ENCODE assay signal across 1 cellular context in the genomic region with DNA sequence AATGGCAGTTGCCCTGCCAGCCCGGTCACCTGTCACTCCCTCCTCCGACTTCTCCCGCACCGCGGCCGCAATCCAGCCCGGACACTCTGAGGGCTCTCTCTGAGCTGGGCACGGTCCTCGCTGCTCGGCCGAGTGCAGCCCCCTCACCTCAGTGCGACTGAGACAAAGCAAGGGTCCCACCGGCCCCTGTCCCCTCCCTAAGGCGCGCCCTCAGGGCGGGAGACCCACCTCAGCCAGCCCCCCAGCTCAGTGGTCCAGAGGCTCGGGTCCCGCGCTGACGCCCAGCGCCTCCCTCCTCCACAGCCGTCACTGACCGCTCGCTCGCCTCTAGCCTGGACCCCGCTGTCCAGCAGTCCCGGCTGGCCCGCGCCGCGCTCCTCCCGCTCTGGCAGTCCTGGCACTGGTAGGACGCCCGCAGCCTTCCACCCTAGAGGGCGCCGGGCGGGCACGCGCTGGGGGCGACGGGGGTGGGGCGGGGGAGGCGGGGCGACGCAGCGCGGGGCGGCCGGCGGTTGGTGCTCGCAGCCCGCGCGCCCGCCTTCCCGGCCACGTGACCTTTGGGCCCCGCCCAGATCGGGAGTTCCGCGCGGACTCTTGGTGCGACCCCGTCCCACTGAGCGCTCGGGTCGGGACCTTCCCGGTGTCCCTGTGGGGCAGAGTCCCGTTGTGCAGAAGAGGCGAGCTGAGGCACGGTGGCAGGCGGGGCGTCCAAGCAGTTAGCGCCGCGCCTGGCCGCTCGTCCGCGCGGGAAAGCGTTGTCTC.
TF ChIP-seq lines count a peak whose summit lies in the region.

No MANE protein-coding gene starts in this region.

TF ChIP-seq in GM23338, 12 proteins besides CTCF, POLR2A, EP300 and RAD21 (continued from another document):
- no peak for TF ChIP-seq ZNF331 (CRISPR knock-in tag; IDR thresholded peaks at IDR 0.05; ENCODE audit: low read depth)
- no peak for TF ChIP-seq ZNF114 (CRISPR knock-in tag; IDR thresholded peaks at IDR 0.05)
- no peak for TF ChIP-seq CREB1 (CRISPR knock-in tag; IDR thresholded peaks at IDR 0.05; ENCODE audit: low read depth)
- TF ChIP-seq, protein P1, sequence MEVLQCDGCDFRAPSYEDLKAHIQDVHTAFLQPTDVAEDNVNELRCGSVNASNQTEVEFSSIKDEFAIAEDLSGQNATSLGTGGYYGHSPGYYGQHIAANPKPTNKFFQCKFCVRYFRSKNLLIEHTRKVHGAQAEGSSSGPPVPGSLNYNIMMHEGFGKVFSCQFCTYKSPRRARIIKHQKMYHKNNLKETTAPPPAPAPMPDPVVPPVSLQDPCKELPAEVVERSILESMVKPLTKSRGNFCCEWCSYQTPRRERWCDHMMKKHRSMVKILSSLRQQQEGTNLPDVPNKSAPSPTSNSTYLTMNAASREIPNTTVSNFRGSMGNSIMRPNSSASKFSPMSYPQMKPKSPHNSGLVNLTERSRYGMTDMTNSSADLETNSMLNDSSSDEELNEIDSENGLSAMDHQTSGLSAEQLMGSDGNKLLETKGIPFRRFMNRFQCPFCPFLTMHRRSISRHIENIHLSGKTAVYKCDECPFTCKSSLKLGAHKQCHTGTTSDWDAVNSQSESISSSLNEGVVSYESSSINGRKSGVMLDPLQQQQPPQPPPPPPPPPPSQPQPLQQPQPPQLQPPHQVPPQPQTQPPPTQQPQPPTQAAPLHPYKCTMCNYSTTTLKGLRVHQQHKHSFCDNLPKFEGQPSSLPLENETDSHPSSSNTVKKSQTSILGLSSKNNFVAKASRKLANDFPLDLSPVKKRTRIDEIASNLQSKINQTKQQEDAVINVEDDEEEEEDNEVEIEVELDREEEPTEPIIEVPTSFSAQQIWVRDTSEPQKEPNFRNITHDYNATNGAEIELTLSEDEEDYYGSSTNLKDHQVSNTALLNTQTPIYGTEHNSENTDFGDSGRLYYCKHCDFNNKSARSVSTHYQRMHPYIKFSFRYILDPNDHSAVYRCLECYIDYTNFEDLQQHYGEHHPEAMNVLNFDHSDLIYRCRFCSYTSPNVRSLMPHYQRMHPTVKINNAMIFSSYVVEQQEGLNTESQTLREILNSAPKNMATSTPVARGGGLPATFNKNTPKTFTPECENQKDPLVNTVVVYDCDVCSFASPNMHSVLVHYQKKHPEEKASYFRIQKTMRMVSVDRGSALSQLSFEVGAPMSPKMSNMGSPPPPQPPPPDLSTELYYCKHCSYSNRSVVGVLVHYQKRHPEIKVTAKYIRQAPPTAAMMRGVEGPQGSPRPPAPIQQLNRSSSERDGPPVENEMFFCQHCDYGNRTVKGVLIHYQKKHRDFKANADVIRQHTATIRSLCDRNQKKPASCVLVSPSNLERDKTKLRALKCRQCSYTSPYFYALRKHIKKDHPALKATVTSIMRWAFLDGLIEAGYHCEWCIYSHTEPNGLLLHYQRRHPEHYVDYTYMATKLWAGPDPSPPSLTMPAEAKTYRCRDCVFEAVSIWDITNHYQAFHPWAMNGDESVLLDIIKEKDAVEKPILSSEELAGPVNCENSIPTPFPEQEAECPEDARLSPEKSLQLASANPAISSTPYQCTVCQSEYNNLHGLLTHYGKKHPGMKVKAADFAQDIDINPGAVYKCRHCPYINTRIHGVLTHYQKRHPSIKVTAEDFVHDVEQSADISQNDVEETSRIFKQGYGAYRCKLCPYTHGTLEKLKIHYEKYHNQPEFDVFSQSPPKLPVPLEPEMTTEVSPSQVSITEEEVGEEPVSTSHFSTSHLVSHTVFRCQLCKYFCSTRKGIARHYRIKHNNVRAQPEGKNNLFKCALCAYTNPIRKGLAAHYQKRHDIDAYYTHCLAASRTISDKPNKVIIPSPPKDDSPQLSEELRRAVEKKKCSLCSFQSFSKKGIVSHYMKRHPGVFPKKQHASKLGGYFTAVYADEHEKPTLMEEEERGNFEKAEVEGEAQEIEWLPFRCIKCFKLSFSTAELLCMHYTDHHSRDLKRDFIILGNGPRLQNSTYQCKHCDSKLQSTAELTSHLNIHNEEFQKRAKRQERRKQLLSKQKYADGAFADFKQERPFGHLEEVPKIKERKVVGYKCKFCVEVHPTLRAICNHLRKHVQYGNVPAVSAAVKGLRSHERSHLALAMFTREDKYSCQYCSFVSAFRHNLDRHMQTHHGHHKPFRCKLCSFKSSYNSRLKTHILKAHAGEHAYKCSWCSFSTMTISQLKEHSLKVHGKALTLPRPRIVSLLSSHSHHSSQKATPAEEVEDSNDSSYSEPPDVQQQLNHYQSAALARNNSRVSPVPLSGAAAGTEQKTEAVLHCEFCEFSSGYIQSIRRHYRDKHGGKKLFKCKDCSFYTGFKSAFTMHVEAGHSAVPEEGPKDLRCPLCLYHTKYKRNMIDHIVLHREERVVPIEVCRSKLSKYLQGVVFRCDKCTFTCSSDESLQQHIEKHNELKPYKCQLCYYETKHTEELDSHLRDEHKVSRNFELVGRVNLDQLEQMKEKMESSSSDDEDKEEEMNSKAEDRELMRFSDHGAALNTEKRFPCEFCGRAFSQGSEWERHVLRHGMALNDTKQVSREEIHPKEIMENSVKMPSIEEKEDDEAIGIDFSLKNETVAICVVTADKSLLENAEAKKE (CRISPR knock-in tag; IDR thresholded peaks at IDR 0.05) = no peak
- TF ChIP-seq, protein P2, sequence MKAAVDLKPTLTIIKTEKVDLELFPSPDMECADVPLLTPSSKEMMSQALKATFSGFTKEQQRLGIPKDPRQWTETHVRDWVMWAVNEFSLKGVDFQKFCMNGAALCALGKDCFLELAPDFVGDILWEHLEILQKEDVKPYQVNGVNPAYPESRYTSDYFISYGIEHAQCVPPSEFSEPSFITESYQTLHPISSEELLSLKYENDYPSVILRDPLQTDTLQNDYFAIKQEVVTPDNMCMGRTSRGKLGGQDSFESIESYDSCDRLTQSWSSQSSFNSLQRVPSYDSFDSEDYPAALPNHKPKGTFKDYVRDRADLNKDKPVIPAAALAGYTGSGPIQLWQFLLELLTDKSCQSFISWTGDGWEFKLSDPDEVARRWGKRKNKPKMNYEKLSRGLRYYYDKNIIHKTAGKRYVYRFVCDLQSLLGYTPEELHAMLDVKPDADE (IDR thresholded peaks at IDR 0.05) = no peak
- TF ChIP-seq EZH2phosphoT487 (IDR thresholded peaks at IDR 0.05; ENCODE audit: unreplicated experiment) = no peak
- no peak for TF ChIP-seq NANOG (IDR thresholded peaks at IDR 0.05; ENCODE audit: borderline replicate concordance)
- peak; percentile 54 for TF ChIP-seq POLR2AphosphoS5 (IDR thresholded peaks at IDR 0.05; ENCODE audit: low read depth)
